In genomic region chr11:119065369-119065768, GRCh38 we compare ENCODE assay signal across 10 cellular contexts. TPM values are rescaled to one million over a fixed set of nuclear protein-coding genes. Genes with fewer than 3 reads are reported as not detected.
DNase-seq lines count a peak whose midpoint lies in the region; ATAC-seq, FAIRE-seq and TF ChIP-seq lines count a peak whose summit lies in the region.
"Had no signal": no experiment of that assay in that cellular context is flagged by ENCODE, and none has a peak within 500 bp of the region (broad histone marks: within the 10 kb centered on the region; RNA-seq: fewer than 3 reads in every experiment).

No MANE protein-coding gene starts in this region.

- H3K36me3 ChIP-seq in RWPE2 (ENCODE audit: low read depth) (peaks cover 13% of the 10 kb centered on the region), adipocyte (ENCODE audit: control insufficient read depth, insufficient read depth, low read length, severe bottlenecking) (peaks cover 5% of the 10 kb centered on the region), tibial artery (peaks cover 3 to 6% (median 4%) of the 10 kb centered on the region in 3 donors)
- H3K36me3 ChIP-seq in naive thymus-derived CD4-positive, alpha-beta T cell (ENCODE audit: control insufficient read depth in 2 of 3, insufficient read depth in 3 of 3, low read length in 3 of 3): peaks cover 0 to 10% (median 3%) of the 10 kb centered on the region in 3 experiments

- no peak for TF ChIP-seq POLR2A in GM12891 (IDR thresholded peaks at IDR 0.05; ENCODE audit: low read depth, low read length)

- peak overlapping the region; percentile 40 to 94 (median 59) for H3K4me3 Mint-ChIP-seq in naive thymus-derived CD4-positive, alpha-beta T cell
- H3K4me3 Mint-ChIP-seq in mesothelial cell of epicardium: no peak overlapping the region

- H3K4me1 Mint-ChIP-seq in naive thymus-derived CD4-positive, alpha-beta T cell: peaks cover 24 to 52% (median 42%) of the 10 kb centered on the region in 7 donors
- H3K4me1 Mint-ChIP-seq in mesothelial cell of epicardium: peaks cover 17% of the 10 kb centered on the region

- H3K36me3 Mint-ChIP-seq in naive thymus-derived CD4-positive, alpha-beta T cell: peaks cover 0 to 8% (median 4%) of the 10 kb centered on the region in 5 donors
- peaks cover 4% of the 10 kb centered on the region for H3K36me3 Mint-ChIP-seq in mesothelial cell of epicardium

- peak; percentile 48 for FAIRE-seq in GM12891 (lab: Jason Lieb, UNC)

- H3K9ac ChIP-seq in adipocyte (ENCODE audit: low read length): no peak overlapping the region

- POLR2A ChIA-PET in AG04450 (lab: Yijun Ruan, JAX): interaction anchor here (0.7 kb wide), 1 partner anchor 104 kb away, joined by 3 read pairs; no protein-coding TSS in a partner anchor
- POLR2A ChIA-PET in naive thymus-derived CD4-positive, alpha-beta T cell (lab: Charles Lee): interaction anchor here (0.6 to 4.7 kb wide), 8 partner anchors 9 to 272 kb away, joined by 3 to 63 read pairs (median 3); partner anchors contain the start of genes DPAGT1 and HYOU1

- H3K27ac ChIP-seq in AG04450 (ENCODE audit: low read depth, low read length): no peak overlapping the region
- H3K27ac ChIP-seq in RWPE2 (ENCODE audit: poor library complexity, severe bottlenecking): no peak overlapping the region
- H3K27ac ChIP-seq in naive thymus-derived CD4-positive, alpha-beta T cell (ENCODE audit: low read depth, low read length): peak overlapping the region; percentile 51
- H3K27ac ChIP-seq in tibial artery: no peak overlapping the region

- peak overlapping the region in 8 of 9 donors; percentile 36 to 100 (median 78) for H3K27ac Mint-ChIP-seq in naive thymus-derived CD4-positive, alpha-beta T cell
- no peak overlapping the region for H3K27ac Mint-ChIP-seq in mesothelial cell of epicardium

- H3K9me3 Mint-ChIP-seq in naive thymus-derived CD4-positive, alpha-beta T cell: no peaks in the 10 kb centered on the region
- H3K9me3 Mint-ChIP-seq in mesothelial cell of epicardium: no peaks in the 10 kb centered on the region

- TF ChIP-seq CTCF in AG04450 (IDR thresholded peaks at IDR 0.05; ENCODE audit: low read depth, low read length) (peak; percentile 59), RWPE2 (IDR thresholded peaks at IDR 0.05; ENCODE audit: poor library complexity, severe bottlenecking) (peak; percentile 49), tibial artery (IDR thresholded peaks at IDR 0.05) (no peak), mesothelial cell of epicardium (IDR thresholded peaks at IDR 0.05; ENCODE audit: unreplicated experiment) (no peak)

- H3K4me1 ChIP-seq in RWPE2 (ENCODE audit: insufficient read depth, poor library complexity, severe bottlenecking): no peaks in the 10 kb centered on the region
- peaks cover 14% of the 10 kb centered on the region for H3K4me1 ChIP-seq in adipocyte (ENCODE audit: control insufficient read depth, insufficient read depth, low read length)
- peaks cover 18 to 23% of the 10 kb centered on the region in 2 donors for H3K4me1 ChIP-seq in naive thymus-derived CD4-positive, alpha-beta T cell (ENCODE audit: control insufficient read depth in 2 of 2, insufficient read depth in 2 of 2, low read length in 2 of 2)
- peaks cover 0 to 43% (median 28%) of the 10 kb centered on the region in 4 donors for H3K4me1 ChIP-seq in tibial artery

- H3K9me3 ChIP-seq in AG04450 (ENCODE audit: control insufficient read depth, insufficient read depth, low read length) (no peaks in the 10 kb centered on the region), RWPE2 (ENCODE audit: severe bottlenecking) (no peaks in the 10 kb centered on the region), adipocyte (ENCODE audit: control insufficient read depth, low read length) (no peaks in the 10 kb centered on the region), tibial artery (no peaks in the 10 kb centered on the region)
- H3K9me3 ChIP-seq in naive thymus-derived CD4-positive, alpha-beta T cell (ENCODE audit: control insufficient read depth in 2 of 3, low read length in 3 of 3): no peaks in the 10 kb centered on the region
- H3K9me3 ChIP-seq: HAP-1, heart left ventricle had no signal

- CTCF ChIA-PET in AG04450 (lab: Charles Lee): interaction anchor here (0.6 to 1.5 kb wide), 3 partner anchors 10 to 131 kb away, joined by 3 to 4 read pairs (median 3); no protein-coding TSS in a partner anchor
- CTCF ChIA-PET in naive thymus-derived CD4-positive, alpha-beta T cell (lab: Charles Lee): no interaction called here

- DNase-seq in AG04450 (ENCODE audit: low read depth, low spot score) (no peak), GM12891 (ENCODE audit: insufficient read length, low spot score) (no peak), RWPE2 (ENCODE audit: low spot score) (no peak), adipocyte (ENCODE audit: low read depth) (peak; percentile 43), tibial artery (no peak), mesothelial cell of epicardium (ENCODE audit: low spot score in 2 of 2, unreplicated experiment in 2 of 2) (no peak)
- DNase-seq in naive thymus-derived CD4-positive, alpha-beta T cell: peak in 7 of 9 donors; percentile 35 to 65 (median 54)
- no peak for DNase-seq in activated CD4-positive, CD25-positive, alpha-beta regulatory T cell treated with anti-CD3 and anti-CD28 coated beads, Interleukin-2, amount 50 U/mL, for 72 hours

- H3K4me3 ChIP-seq in AG04450 (ENCODE audit: low read depth, low read length) (no peak overlapping the region), RWPE2 (ENCODE audit: severe bottlenecking) (no peak overlapping the region), adipocyte (ENCODE audit: low read length) (no peak overlapping the region), tibial artery (no peak overlapping the region)
- H3K4me3 ChIP-seq in naive thymus-derived CD4-positive, alpha-beta T cell (ENCODE audit: low read length): no peak overlapping the region
- H3K4me3 ChIP-seq: HAP-1, heart left ventricle had no signal

- H3K27me3 Mint-ChIP-seq in naive thymus-derived CD4-positive, alpha-beta T cell: no peaks in the 10 kb centered on the region
- no peaks in the 10 kb centered on the region for H3K27me3 Mint-ChIP-seq in mesothelial cell of epicardium (ENCODE audit: low read depth)

- intact Hi-C loops in naive thymus-derived CD4-positive, alpha-beta T cell (cut with micrococcal nuclease): loop anchor here (1.0 kb wide), 3 partner anchors 132 to 258 kb away; no protein-coding TSS in a partner anchor
- intact Hi-C loops in tibial artery (cut with DNase I; ENCODE audit: low total_unique reads): no loop called here

- H3K27me3 ChIP-seq in AG04450 (ENCODE audit: control insufficient read depth, insufficient read depth, low read length) (no peaks in the 10 kb centered on the region), RWPE2 (ENCODE audit: insufficient read depth, poor library complexity, severe bottlenecking) (no peaks in the 10 kb centered on the region), adipocyte (replicated peaks; ENCODE audit: control insufficient read depth, insufficient read depth, low read length) (no peaks in the 10 kb centered on the region), tibial artery (no peaks in the 10 kb centered on the region)
- H3K27me3 ChIP-seq in naive thymus-derived CD4-positive, alpha-beta T cell (ENCODE audit: control insufficient read depth in 2 of 2, insufficient read depth in 2 of 2, low read length in 2 of 2): no peaks in the 10 kb centered on the region
- H3K27me3 ChIP-seq: heart left ventricle had no signal

- no peak for ATAC-seq in RWPE2 (ENCODE audit: low read depth)
- ATAC-seq in naive thymus-derived CD4-positive, alpha-beta T cell: no peak
- ATAC-seq: heart left ventricle had no signal

TF ChIP-seq in GM12891, 5 proteins besides CTCF, POLR2A, EP300 and RAD21:
- no peak for TF ChIP-seq POLR2AphosphoS5 (IDR thresholded peaks at IDR 0.05; ENCODE audit: low read depth, low read length)
- TF ChIP-seq SPI1 (IDR thresholded peaks at IDR 0.05; ENCODE audit: low read depth, low read length): no peak
- TF ChIP-seq POU2F2 (IDR thresholded peaks at IDR 0.05; ENCODE audit: low read depth, low read length): no peak
- TF ChIP-seq TAF1 (IDR thresholded peaks at IDR 0.05; ENCODE audit: low read depth, low read length): no peak
- TF ChIP-seq PAX5 (IDR thresholded peaks at IDR 0.05; ENCODE audit: insufficient read depth, low read length, severe bottlenecking): no peak

RNA-seq across cellular contexts. Expression of gene VPS11, which starts 2.2 kb away (rescaled TPM):
- 9.9 and 19.9 TPM in 2 replicates for polyA plus RNA-seq in AG04450 (2011; rRNA removed)
- polyA minus RNA-seq in AG04450 (2011; rRNA and poly(A)+ RNA removed): 24.7 and 32.8 TPM in 2 replicates
- 31.6 TPM for polyA plus RNA-seq in GM12891 (2012; ENCODE audit: low read depth, missing spikeins)
- 10 to 100 TPM; 39.0 to 73.9 (median 57.1) TPM for total RNA-seq in naive thymus-derived CD4-positive, alpha-beta T cell
- polyA plus RNA-seq in naive thymus-derived CD4-positive, alpha-beta T cell: 10 to 100 TPM; 40.3 to 72.1 TPM
- total RNA-seq in mesothelial cell of epicardium: 32.5 to 35.2 TPM (median 32.6 TPM) in 3 replicates

RNA-seq across cellular contexts. Expression of gene HYOU1, which starts 8.4 kb away (rescaled TPM):
- polyA plus RNA-seq in AG04450 (2011; rRNA removed): 123 and 144 TPM in 2 replicates
- 127 and 152 TPM in 2 replicates for polyA minus RNA-seq in AG04450 (2011; rRNA and poly(A)+ RNA removed)
- polyA plus RNA-seq in GM12891 (2012; ENCODE audit: low read depth, missing spikeins): 63.6 TPM
- 100 to 1,000 TPM in 3 of 5 experiments, 10 to 100 TPM in 2; 77.8 to 198 (median 110) TPM for total RNA-seq in naive thymus-derived CD4-positive, alpha-beta T cell
- 10 to 100 TPM; 11.3 to 18.3 TPM for polyA plus RNA-seq in naive thymus-derived CD4-positive, alpha-beta T cell
- 131 to 142 TPM (median 133 TPM) in 3 replicates for total RNA-seq in mesothelial cell of epicardium

RNA-seq across cellular contexts. Expression of gene HMBS, which starts 19.3 kb away (rescaled TPM):
- 38.5 and 43.3 TPM in 2 replicates for polyA plus RNA-seq in AG04450 (2011; rRNA removed)
- 28.5 and 33.3 TPM in 2 replicates for polyA minus RNA-seq in AG04450 (2011; rRNA and poly(A)+ RNA removed)
- polyA plus RNA-seq in GM12891 (2012; ENCODE audit: low read depth, missing spikeins): 31.2 TPM
- 10 to 100 TPM in 1 of 5 experiments, 1 to 10 TPM in 4; 6.7 to 25.4 (median 7.7) TPM for total RNA-seq in naive thymus-derived CD4-positive, alpha-beta T cell
- 10 to 100 TPM; 20.8 to 25.3 TPM for polyA plus RNA-seq in naive thymus-derived CD4-positive, alpha-beta T cell
- total RNA-seq in mesothelial cell of epicardium: 28.0 to 29.1 TPM (median 28.1 TPM) in 3 replicates

RNA-seq across cellular contexts. Expression of gene SLC37A4, which starts 34.7 kb away (rescaled TPM):
- 12.5 and 14.9 TPM in 2 replicates for polyA plus RNA-seq in AG04450 (2011; rRNA removed)
- 12.6 and 16.7 TPM in 2 replicates for polyA minus RNA-seq in AG04450 (2011; rRNA and poly(A)+ RNA removed)
- 14.7 TPM for polyA plus RNA-seq in GM12891 (2012; ENCODE audit: low read depth, missing spikeins)
- total RNA-seq in naive thymus-derived CD4-positive, alpha-beta T cell: 10 to 100 TPM in 3 of 5 experiments, 1 to 10 TPM in 2; 7.1 to 20.8 (median 14.6) TPM
- polyA plus RNA-seq in naive thymus-derived CD4-positive, alpha-beta T cell: 10 to 100 TPM; 10.6 to 13.1 TPM
- 29.6 to 35.3 TPM (median 33.2 TPM) in 3 replicates for total RNA-seq in mesothelial cell of epicardium

RNA-seq across cellular contexts. Expression of gene DPAGT1, which starts 36.3 kb away (rescaled TPM):
- polyA plus RNA-seq in AG04450 (2011; rRNA removed): 59.2 and 62.5 TPM in 2 replicates
- polyA minus RNA-seq in AG04450 (2011; rRNA and poly(A)+ RNA removed): 66.5 and 79.0 TPM in 2 replicates
- polyA plus RNA-seq in GM12891 (2012; ENCODE audit: low read depth, missing spikeins): 14.3 TPM
- total RNA-seq in naive thymus-derived CD4-positive, alpha-beta T cell: 10 to 100 TPM; 21.9 to 63.9 (median 37.9) TPM
- 10 to 100 TPM; 25.0 to 32.6 TPM for polyA plus RNA-seq in naive thymus-derived CD4-positive, alpha-beta T cell
- total RNA-seq in mesothelial cell of epicardium: 38.2 to 47.7 TPM (median 44.9 TPM) in 3 replicates

Comparison
In these comparisons a context has a peak if more than half of its experiments do, and no peak if none do; other contexts are left out.
1. DNase-seq: peak in adipocyte (single experiment) and naive thymus-derived CD4-positive, alpha-beta T cell (7 of 9); none in AG04450 (single experiment), GM12891 (single experiment), RWPE2 (single experiment), activated CD4-positive, CD25-positive, alpha-beta regulatory T cell treated with anti-CD3 and anti-CD28 coated beads, Interleukin-2, amount 50 U/mL, for 72 hours (single experiment), tibial artery (0 of 2) and mesothelial cell of epicardium (0 of 2).
2. CTCF ChIP-seq: peak in AG04450 (single experiment) and RWPE2 (single experiment); none in tibial artery (0 of 2) and mesothelial cell of epicardium (single experiment).